Comparison of ENCODE assay signal across 18 cellular contexts in genomic region chr2:88597168-88597567, GRCh38.
"Had no signal": no experiment of that assay in that cellular context is flagged by ENCODE, and none has a peak within 500 bp of the region (broad histone marks: within the 10 kb centered on the region; RNA-seq: fewer than 3 reads in every experiment).

No MANE protein-coding gene starts in this region.

- H3K27me3 ChIP-seq: gastroesophageal sphincter, ovary, sigmoid colon, stomach, uterus had no signal

- H3K9me3 ChIP-seq: gastroesophageal sphincter, left ventricle myocardium inferior, ovary, sigmoid colon, stomach, uterus had no signal

- H3K4me3 ChIP-seq: gastroesophageal sphincter, left ventricle myocardium inferior, ovary, sigmoid colon, stomach, uterus had no signal

- H3K36me3 ChIP-seq: ovary, uterus had no signal

- ATAC-seq: activated CD4-positive, alpha-beta T cell treated with anti-CD3 and anti-CD28 coated beads for 36 hours; effector memory CD8-positive, alpha-beta T cell; gastroesophageal sphincter had no signal

- H3K27me3 Mint-ChIP-seq: activated CD4-positive, alpha-beta memory T cell treated with anti-CD3 and anti-CD28 coated beads, Interleukin-2, amount 10 ng/mL, durations not matched to agents 7 days and 5 days; activated CD4-positive, alpha-beta T cell treated with anti-CD3 and anti-CD28 coated beads for 36 hours; central memory CD8-positive, alpha-beta T cell; effector memory CD8-positive, alpha-beta T cell had no signal

- H3K27ac ChIP-seq: gastroesophageal sphincter, left ventricle myocardium inferior, ovary, sigmoid colon, uterus had no signal

- H3K9me3 Mint-ChIP-seq: activated CD4-positive, alpha-beta memory T cell treated with anti-CD3 and anti-CD28 coated beads, Interleukin-2, amount 10 ng/mL, durations not matched to agents 7 days and 5 days; activated naive CD4-positive, alpha-beta T cell treated with anti-CD3 and anti-CD28 coated beads for 36 hours; central memory CD8-positive, alpha-beta T cell; effector memory CD8-positive, alpha-beta T cell had no signal

- H3K27ac Mint-ChIP-seq: activated CD4-positive, alpha-beta memory T cell treated with anti-CD3 and anti-CD28 coated beads, Interleukin-2, amount 10 ng/mL, durations not matched to agents 7 days and 5 days; activated CD4-positive, alpha-beta T cell treated with anti-CD3 and anti-CD28 coated beads for 36 hours; activated naive CD4-positive, alpha-beta T cell treated with anti-CD3 and anti-CD28 coated beads for 36 hours had no signal

- H3K4me3 Mint-ChIP-seq: activated CD4-positive, alpha-beta memory T cell treated with anti-CD3 and anti-CD28 coated beads, Interleukin-2, amount 10 ng/mL, durations not matched to agents 7 days and 5 days; activated CD4-positive, alpha-beta T cell treated with anti-CD3 and anti-CD28 coated beads for 36 hours; activated naive CD4-positive, alpha-beta T cell treated with anti-CD3 and anti-CD28 coated beads for 36 hours; central memory CD8-positive, alpha-beta T cell; effector memory CD8-positive, alpha-beta T cell had no signal

- DNase-seq: activated CD4-positive, alpha-beta memory T cell treated with anti-CD3 and anti-CD28 coated beads, Interleukin-2, amount 10 ng/mL, durations not matched to agents 7 days and 5 days; activated CD4-positive, alpha-beta T cell treated with anti-CD3 and anti-CD28 coated beads for 36 hours; activated CD8-positive, alpha-beta memory T cell treated with anti-CD3 and anti-CD28 coated beads, Interleukin-2, amount 50 U/mL, for 48 hours; activated naive CD4-positive, alpha-beta T cell treated with anti-CD3 and anti-CD28 coated beads for 36 hours; cortex of kidney; effector memory CD8-positive, alpha-beta T cell; kidney; left ventricle myocardium inferior; mesendoderm; ovary; sigmoid colon; stimulated activated CD4-positive, alpha-beta T cell treated with anti-CD3 and anti-CD28 coated beads, Interleukin-4, amount 100 ng/mL, for 1 hour; stimulated activated CD8-positive, alpha-beta memory T cell treated with anti-CD3 and anti-CD28 coated beads, Interleukin-4, amount 100 ng/mL, for 48 hours; stomach; T-helper 9 cell; uterus had no signal
